13 cellular contexts compared by ENCODE assay signal in the genomic region with DNA sequence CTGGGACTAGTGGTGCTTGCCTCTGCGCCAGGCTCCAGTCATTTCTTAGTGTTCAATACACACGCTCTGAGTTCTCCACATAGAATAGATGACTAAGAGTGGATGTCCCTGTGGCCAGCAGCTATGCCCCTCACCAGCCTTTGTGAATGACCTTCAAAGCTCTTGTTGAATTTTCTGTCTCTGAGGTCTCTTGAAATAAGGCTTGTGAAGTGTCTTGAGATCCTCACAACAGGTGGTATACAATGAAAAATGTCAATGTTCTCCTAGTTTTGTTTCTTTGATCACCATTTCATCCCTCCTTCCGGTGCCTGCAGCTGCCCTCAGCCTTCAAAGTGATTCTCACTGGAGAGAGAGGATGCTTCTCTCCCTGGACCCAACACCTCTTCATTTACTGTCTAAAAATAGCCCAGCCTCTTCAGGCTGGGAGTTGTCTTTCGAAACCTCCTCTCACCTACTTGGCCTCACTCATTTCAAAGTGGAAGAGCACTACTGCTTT. TPM values are rescaled to one million over a fixed set of nuclear protein-coding genes. Genes with fewer than 3 reads are reported as not detected.
DNase-seq lines count a peak whose midpoint lies in the region; ATAC-seq and TF ChIP-seq lines count a peak whose summit lies in the region.
"Had no signal": no experiment of that assay in that cellular context is flagged by ENCODE, and none has a peak within 500 bp of the region (broad histone marks: within the 10 kb centered on the region; RNA-seq: fewer than 3 reads in every experiment).

No MANE protein-coding gene starts in this region.

- H3K27ac ChIP-seq in stomach: peak overlapping the region; percentile 20 to 67 (median 55)
- H3K27ac ChIP-seq: body of pancreas had no signal

- H3K4me1 ChIP-seq in stomach: peaks cover 50 to 94% (median 81%) of the 10 kb centered on the region in 4 donors

- TF ChIP-seq POLR2A in stomach (IDR thresholded peaks at IDR 0.05): no peak

- H3K27me3 ChIP-seq in stomach: no peaks in the 10 kb centered on the region
- H3K27me3 ChIP-seq: body of pancreas had no signal

- no peak for TF ChIP-seq CTCF in activated CD8-positive, alpha-beta T cell treated with anti-CD3 and anti-CD28 coated beads for 36 hours (IDR thresholded peaks at IDR 0.05)
- no peak for TF ChIP-seq CTCF in stomach (IDR thresholded peaks at IDR 0.05)

- no peak overlapping the region for H3K4me3 ChIP-seq in stomach
- H3K4me3 ChIP-seq: body of pancreas had no signal

- no peaks in the 10 kb centered on the region for H3K9me3 ChIP-seq in stomach
- H3K9me3 ChIP-seq: body of pancreas had no signal

- H3K4me1 Mint-ChIP-seq in activated CD4-positive, alpha-beta T cell treated with anti-CD3 and anti-CD28 coated beads, Interleukin-2, amount 10 ng/mL, durations not matched to agents 7 days and 5 days: peaks cover 74% of the 10 kb centered on the region
- peaks cover 64% of the 10 kb centered on the region for H3K4me1 Mint-ChIP-seq in activated CD8-positive, alpha-beta T cell treated with anti-CD3 and anti-CD28 coated beads for 36 hours (ENCODE audit: low read depth)

- no peaks in the 10 kb centered on the region for H3K36me3 ChIP-seq in stomach

- POLR2A ChIA-PET in activated CD4-positive, alpha-beta T cell treated with anti-CD3 and anti-CD28 coated beads, Interleukin-2, amount 10 ng/mL, durations not matched to agents 7 days and 5 days (lab: Charles Lee): no interaction called here
- POLR2A ChIA-PET in activated CD8-positive, alpha-beta T cell treated with anti-CD3 and anti-CD28 coated beads for 36 hours (lab: Charles Lee): interaction anchor here (1.1 kb wide), 1 partner anchor 13 kb away, joined by 6 read pairs; no protein-coding TSS in a partner anchor

- CTCF ChIA-PET in activated CD4-positive, alpha-beta T cell treated with anti-CD3 and anti-CD28 coated beads, Interleukin-2, amount 10 ng/mL, durations not matched to agents 7 days and 5 days (lab: Charles Lee): interaction anchor here (1.6 to 10.9 kb wide), 2 partner anchors 27 to 176 kb away, joined by 4 to 166 read pairs; no protein-coding TSS in a partner anchor
- CTCF ChIA-PET in activated CD8-positive, alpha-beta T cell treated with anti-CD3 and anti-CD28 coated beads for 36 hours (lab: Charles Lee): interaction anchor here (1.6 to 11.0 kb wide), 2 partner anchors 8 to 27 kb away, joined by 3 to 337 read pairs; no protein-coding TSS in a partner anchor

- peak; percentile 37 for ATAC-seq in activated CD8-positive, alpha-beta T cell treated with anti-CD3 and anti-CD28 coated beads for 36 hours
- peak; percentile 74 to 81 for ATAC-seq in left cardiac atrium
- ATAC-seq: body of pancreas had no signal

- H3K4me3 Mint-ChIP-seq in activated CD4-positive, alpha-beta T cell treated with anti-CD3 and anti-CD28 coated beads, Interleukin-2, amount 10 ng/mL, durations not matched to agents 7 days and 5 days: no peak overlapping the region
- no peak overlapping the region for H3K4me3 Mint-ChIP-seq in activated CD8-positive, alpha-beta T cell treated with anti-CD3 and anti-CD28 coated beads for 36 hours

- no peaks in the 10 kb centered on the region for H3K27me3 Mint-ChIP-seq in activated CD4-positive, alpha-beta T cell treated with anti-CD3 and anti-CD28 coated beads, Interleukin-2, amount 10 ng/mL, durations not matched to agents 7 days and 5 days
- no peaks in the 10 kb centered on the region for H3K27me3 Mint-ChIP-seq in activated CD8-positive, alpha-beta T cell treated with anti-CD3 and anti-CD28 coated beads for 36 hours

- intact Hi-C loops in activated CD8-positive, alpha-beta T cell treated with anti-CD3 and anti-CD28 coated beads for 36 hours (cut with micrococcal nuclease): no loop called here
- intact Hi-C loops in left cardiac atrium (cut with DNase I) (loop anchor here in 1 of 2 donors (10.0 kb wide), 2 partner anchors 125 to 205 kb away; no protein-coding TSS in a partner anchor), stomach (cut with DNase I; ENCODE audit: low total_unique reads) (no loop called here)

- no peak for DNase-seq in activated CD4-positive, alpha-beta T cell treated with anti-CD3 and anti-CD28 coated beads, Interleukin-2, amount 10 ng/mL, durations not matched to agents 7 days and 5 days
- DNase-seq in activated CD4-positive, alpha-beta T cell treated with anti-CD3 and anti-CD28 coated beads, Interleukin-2, amount 50 U/mL, for 48 hours: no peak
- DNase-seq in activated CD8-positive, alpha-beta T cell treated with anti-CD3 and anti-CD28 coated beads for 36 hours: no peak
- DNase-seq in left cardiac atrium: no peak
- DNase-seq in stomach: no peak
- no peak for DNase-seq in RPMI8226
- DNase-seq in hepatic stellate cell (ENCODE audit: low spot score): no peak
- DNase-seq in medulla oblongata (ENCODE audit: extremely low spot score): no peak
- DNase-seq: activated CD4-positive, CD25-positive, alpha-beta regulatory T cell treated with anti-CD3 and anti-CD28 coated beads, Interleukin-2, amount 50 U/mL, for 72 hours; body of pancreas; KG1; OCI-M1; stimulated activated CD4-positive, alpha-beta T cell treated with anti-CD3 and anti-CD28 coated beads, Interleukin-4, amount 100 ng/mL, for 1 hour had no signal

- peaks cover 23% of the 10 kb centered on the region for H3K36me3 Mint-ChIP-seq in activated CD4-positive, alpha-beta T cell treated with anti-CD3 and anti-CD28 coated beads, Interleukin-2, amount 10 ng/mL, durations not matched to agents 7 days and 5 days (ENCODE audit: low read depth)
- H3K36me3 Mint-ChIP-seq in activated CD8-positive, alpha-beta T cell treated with anti-CD3 and anti-CD28 coated beads for 36 hours (ENCODE audit: low read depth): peaks cover 6% of the 10 kb centered on the region

- H3K27ac Mint-ChIP-seq in activated CD4-positive, alpha-beta T cell treated with anti-CD3 and anti-CD28 coated beads, Interleukin-2, amount 10 ng/mL, durations not matched to agents 7 days and 5 days: peak overlapping the region; percentile 48
- peak overlapping the region; percentile 63 for H3K27ac Mint-ChIP-seq in activated CD8-positive, alpha-beta T cell treated with anti-CD3 and anti-CD28 coated beads for 36 hours

- H3K9me3 Mint-ChIP-seq in activated CD4-positive, alpha-beta T cell treated with anti-CD3 and anti-CD28 coated beads, Interleukin-2, amount 10 ng/mL, durations not matched to agents 7 days and 5 days: no peaks in the 10 kb centered on the region
- H3K9me3 Mint-ChIP-seq in activated CD8-positive, alpha-beta T cell treated with anti-CD3 and anti-CD28 coated beads for 36 hours: no peaks in the 10 kb centered on the region

- 60 to 72% (median 70%) methylated on average over 4 of the region's 4 CpGs for WGBS in stomach, 5 donors

- no peak for TF ChIP-seq EP300 in stomach (IDR thresholded peaks at IDR 0.05)

RNA-seq across cellular contexts. Expression of gene MAPKBP1, which starts 5.4 kb away (rescaled TPM):
- total RNA-seq in activated CD4-positive, alpha-beta T cell treated with anti-CD3 and anti-CD28 coated beads, Interleukin-2, amount 10 ng/mL, durations not matched to agents 7 days and 5 days: 10 to 100 TPM; 29.8 to 31.2 TPM
- 10 to 100 TPM; 16.6 to 17.2 TPM for total RNA-seq in activated CD8-positive, alpha-beta T cell treated with anti-CD3 and anti-CD28 coated beads for 36 hours
- total RNA-seq in left cardiac atrium (10 to 100 TPM; 13.9 to 19.0 TPM), stomach (10 to 100 TPM in 4 of 5 donors, 1 to 10 TPM in 1; 8.8 to 41.5 (median 22.6) TPM)
- polyA plus RNA-seq in stomach: 10 to 100 TPM in 2 of 3 donors, 1 to 10 TPM in 1; 9.0 to 20.5 (median 13.1) TPM

RNA-seq across cellular contexts. Expression of gene JMJD7, which starts 48.2 kb away (rescaled TPM):
- total RNA-seq in activated CD4-positive, alpha-beta T cell treated with anti-CD3 and anti-CD28 coated beads, Interleukin-2, amount 10 ng/mL, durations not matched to agents 7 days and 5 days: 10 to 100 TPM; 23.9 to 28.4 TPM
- total RNA-seq in activated CD8-positive, alpha-beta T cell treated with anti-CD3 and anti-CD28 coated beads for 36 hours: 10 to 100 TPM in 1 of 2 experiments, 1 to 10 TPM in 1; 8.2 to 13.2 TPM
- total RNA-seq in left cardiac atrium: 10 to 100 TPM in 1 of 2 donors, 1 to 10 TPM in 1; 8.8 to 11.7 TPM
- total RNA-seq in stomach: 1 to 10 TPM in 1 of 5 donors, under 1 TPM in 2, not detected in 2; 0.55 to 3.1 (median 0.58) TPM
- polyA plus RNA-seq in stomach: 10 to 100 TPM; 16.8 to 24.2 (median 22.5) TPM

RNA-seq across cellular contexts. Expression of gene PLA2G4B, which starts 58.9 kb away (rescaled TPM):
- total RNA-seq in activated CD4-positive, alpha-beta T cell treated with anti-CD3 and anti-CD28 coated beads, Interleukin-2, amount 10 ng/mL, durations not matched to agents 7 days and 5 days: 10 to 100 TPM; 10.5 to 17.0 TPM
- 1 to 10 TPM; 4.2 to 4.8 TPM for total RNA-seq in activated CD8-positive, alpha-beta T cell treated with anti-CD3 and anti-CD28 coated beads for 36 hours
- 1 to 10 TPM; 5.4 to 7.2 TPM for total RNA-seq in left cardiac atrium
- 10 to 100 TPM in 3 of 5 donors, 1 to 10 TPM in 2; 2.6 to 71.2 (median 22.6) TPM for total RNA-seq in stomach
- 10 to 100 TPM in 1 of 3 donors, 1 to 10 TPM in 2; 4.0 to 38.5 (median 5.3) TPM for polyA plus RNA-seq in stomach
